8 cellular contexts compared by ENCODE assay signal in genomic region chr10:75191821-75192568, GRCh38. TPM values are rescaled to one million over a fixed set of nuclear protein-coding genes. Genes with fewer than 3 reads are reported as not detected.
DNase-seq lines count a peak whose midpoint lies in the region; ATAC-seq and TF ChIP-seq lines count a peak whose summit lies in the region.

No MANE protein-coding gene starts in this region.

- H3K4me3 ChIP-seq in cardiac muscle cell: no peak overlapping the region
- no peak overlapping the region for H3K4me3 ChIP-seq in CD4-positive, alpha-beta memory T cell (ENCODE audit: low read length in 2 of 2)

- H3K27ac Mint-ChIP-seq in CD4-positive, alpha-beta memory T cell: peak overlapping the region in 1 of 7 donors; percentile 15

- H3K27me3 ChIP-seq in cardiac muscle cell: no peaks in the 10 kb centered on the region
- H3K27me3 ChIP-seq in CD4-positive, alpha-beta memory T cell (ENCODE audit: insufficient read depth, low read length): no peaks in the 10 kb centered on the region

- TF ChIP-seq CTCF in cardiac muscle cell (IDR thresholded peaks at IDR 0.05; ENCODE audit: low read depth, low read length): peak; percentile 36

- DNase-seq in GM04503 (ENCODE audit: low read depth) (peak; percentile 83), T1000 (lab: John Stamatoyannopoulos, UW) (peak; percentile 42), cardiac muscle cell (ENCODE audit: low read depth in 1 of 2, low spot score in 1 of 2) (peak in 1 of 2 donors; percentile 94), sciatic nerve (ENCODE audit: low spot score) (no peak), superior temporal gyrus (ENCODE audit: extremely low spot score) (no peak), SHP77 treated with DMSO at 0.1 percent for 48 hours (lab: John Stamatoyannopoulos, UW) (no peak)
- no peak for DNase-seq in CD4-positive, alpha-beta memory T cell
- no peak for DNase-seq in activated CD4-positive, alpha-beta T cell treated with anti-CD3 and anti-CD28 coated beads for 48 hours

- peak overlapping the region; percentile 65 for H3K27ac ChIP-seq in cardiac muscle cell
- H3K27ac ChIP-seq in CD4-positive, alpha-beta memory T cell (ENCODE audit: low read depth, low read length): no peak overlapping the region

- H3K36me3 Mint-ChIP-seq in CD4-positive, alpha-beta memory T cell: peaks cover 0 to 9% of the 10 kb centered on the region in 2 donors

- no peaks in the 10 kb centered on the region for H3K9me3 Mint-ChIP-seq in CD4-positive, alpha-beta memory T cell

- intact Hi-C loops in sciatic nerve (cut with DNase I): no loop called here
- intact Hi-C loops in CD4-positive, alpha-beta memory T cell (cut with micrococcal nuclease): no loop called here

- no peaks in the 10 kb centered on the region for H3K27me3 Mint-ChIP-seq in CD4-positive, alpha-beta memory T cell

- CTCF ChIA-PET in CD4-positive, alpha-beta memory T cell (lab: Charles Lee; ENCODE audit: partially characterized antibody): interaction anchor here (9.3 to 12.5 kb wide), 2 partner anchors 16 to 38 kb away, joined by 115 to 399 read pairs; partner anchors contain the start of genes COMTD1 and VDAC2

- peaks cover 3% of the 10 kb centered on the region for H3K4me1 ChIP-seq in cardiac muscle cell (ENCODE audit: low read depth)
- peaks cover 5% of the 10 kb centered on the region for H3K4me1 ChIP-seq in CD4-positive, alpha-beta memory T cell (ENCODE audit: insufficient read depth, low read length)

- H3K4me3 Mint-ChIP-seq in CD4-positive, alpha-beta memory T cell: no peak overlapping the region

- no peaks in the 10 kb centered on the region for H3K9me3 ChIP-seq in cardiac muscle cell (ENCODE audit: low read depth)
- H3K9me3 ChIP-seq in CD4-positive, alpha-beta memory T cell (ENCODE audit: control insufficient read depth in 1 of 2, low read length in 2 of 2): no peaks in the 10 kb centered on the region

- ATAC-seq in sciatic nerve: peak; percentile 85

- POLR2A ChIA-PET in CD4-positive, alpha-beta memory T cell (lab: Charles Lee; ENCODE audit: partially characterized antibody): no interaction called here

- no peaks in the 10 kb centered on the region for H3K36me3 ChIP-seq in cardiac muscle cell
- no peaks in the 10 kb centered on the region for H3K36me3 ChIP-seq in CD4-positive, alpha-beta memory T cell (ENCODE audit: insufficient read depth, low read length)

- peaks cover 5 to 9% (median 5%) of the 10 kb centered on the region in 4 donors for H3K4me1 Mint-ChIP-seq in CD4-positive, alpha-beta memory T cell

RNA-seq across cellular contexts. Expression of gene VDAC2, which starts 18.6 kb away (rescaled TPM):
- total RNA-seq in cardiac muscle cell (178 and 237 TPM in 2 replicates), sciatic nerve (120 TPM)
- polyA plus RNA-seq in cardiac muscle cell: 363 and 376 TPM in 2 replicates
- total RNA-seq in CD4-positive, alpha-beta memory T cell: 10 to 100 TPM; 76.9 to 79.0 TPM
- polyA plus RNA-seq in CD4-positive, alpha-beta memory T cell: 100 to 1,000 TPM; 149 to 192 TPM

RNA-seq across cellular contexts. Expression of gene COMTD1, which starts 43.8 kb away (rescaled TPM):
- total RNA-seq in cardiac muscle cell: 40.7 and 66.1 TPM in 2 replicates
- polyA plus RNA-seq in cardiac muscle cell: 42.0 and 43.1 TPM in 2 replicates
- 13.0 TPM for total RNA-seq in sciatic nerve
- 10 to 100 TPM; 12.7 to 15.4 TPM for total RNA-seq in CD4-positive, alpha-beta memory T cell
- 10 to 100 TPM; 22.3 TPM for polyA plus RNA-seq in CD4-positive, alpha-beta memory T cell

Comparison
In these comparisons a context has a peak if more than half of its experiments do, and no peak if none do; other contexts are left out.
1. DNase-seq: peak in GM04503 (single experiment) and T1000 (single experiment); none in sciatic nerve (single experiment), superior temporal gyrus (single experiment), SHP77 treated with DMSO at 0.1 percent for 48 hours (single experiment), CD4-positive, alpha-beta memory T cell (0 of 5) and activated CD4-positive, alpha-beta T cell treated with anti-CD3 and anti-CD28 coated beads for 48 hours (single experiment).